Comparison of ENCODE assay signal across 8 cellular contexts in the genomic region with DNA sequence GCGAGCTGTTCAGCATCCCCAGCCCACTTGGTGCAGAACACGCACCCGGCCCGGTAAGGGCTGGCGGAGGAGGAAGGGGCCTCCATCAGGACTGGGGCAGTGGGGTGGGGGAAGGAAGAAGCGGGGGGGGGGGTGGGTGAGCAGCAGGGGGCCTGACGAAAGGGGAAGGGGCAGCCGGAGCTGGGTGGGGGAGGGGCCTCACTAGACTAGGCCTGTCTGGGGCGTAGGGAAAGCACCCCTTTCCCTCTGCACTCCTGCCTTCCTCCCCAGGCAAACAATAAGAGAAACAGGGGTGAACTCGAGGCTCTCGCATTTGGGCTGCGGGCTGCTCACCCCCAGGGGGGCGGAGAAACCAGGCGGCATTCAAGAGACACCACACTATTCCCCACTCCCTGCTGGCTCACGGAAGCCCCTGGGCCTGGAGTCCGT.
A peak's percentile ranks its signal among the peaks of the same experiment; 100 is the strongest.
DNase-seq lines count a peak whose midpoint lies in the region; ATAC-seq, FAIRE-seq and TF ChIP-seq lines count a peak whose summit lies in the region.

No MANE protein-coding gene starts in this region.

- H3K27ac Mint-ChIP-seq in Caco-2 (ENCODE audit: unreplicated experiment), result peak overlapping the region; percentile 55

- CTCF ChIA-PET in Caco-2 (lab: Charles Lee), result interaction anchor here (1.9 to 2.0 kb wide), 2 partner anchors 22 to 111 kb away, joined by 8 to 12 read pairs; no protein-coding TSS in a partner anchor

- H3K9me3 ChIP-seq in Caco-2 (no peaks in the 10 kb centered on the region), KOPT-K1 (ENCODE audit: insufficient read depth, low read length, poor library complexity, severe bottlenecking) (no peaks in the 10 kb centered on the region), muscle layer of duodenum (ENCODE audit: control insufficient read depth in 1 of 2, low read length in 2 of 2) (no peaks in the 10 kb centered on the region)

- no peak for ATAC-seq in HG03135 (IDR thresholded peaks at IDR 0.05; ENCODE audit: unreplicated experiment)
- ATAC-seq in GM21786 (IDR thresholded peaks at IDR 0.05; ENCODE audit: unreplicated experiment), result no peak

- peaks cover 17% of the 10 kb centered on the region for H3K4me1 Mint-ChIP-seq in Caco-2 (ENCODE audit: low read depth, unreplicated experiment)

- peak overlapping the region; percentile 83 for H3K4me3 Mint-ChIP-seq in Caco-2 (ENCODE audit: unreplicated experiment)

- peak overlapping the region; percentile 89 for H3K4me3 ChIP-seq in Caco-2 (ENCODE audit: low read depth, low read length)
- peak overlapping the region; percentile 44 for H3K4me3 ChIP-seq in bronchial epithelial cell (ENCODE audit: low read depth, low read length)
- peak overlapping the region; percentile 37 to 64 for H3K4me3 ChIP-seq in muscle layer of duodenum (ENCODE audit: low read depth in 1 of 2, low read length in 2 of 2)

- peaks cover 40% of the 10 kb centered on the region for H3K36me3 Mint-ChIP-seq in Caco-2 (ENCODE audit: insufficient read depth, unreplicated experiment)

- H3K27ac ChIP-seq in KOPT-K1 (ENCODE audit: low read depth, low read length, poor library complexity, severe bottlenecking) (peak overlapping the region; percentile 97), muscle layer of duodenum (ENCODE audit: low read length) (no peak overlapping the region)

- peaks cover 1% of the 10 kb centered on the region for H3K36me3 ChIP-seq in Caco-2 (ENCODE audit: control insufficient read depth, insufficient read depth, low read length)
- peaks cover 61% of the 10 kb centered on the region for H3K36me3 ChIP-seq in KOPT-K1 (ENCODE audit: insufficient read depth, low read length)
- H3K36me3 ChIP-seq in bronchial epithelial cell (ENCODE audit: control insufficient read depth, insufficient read depth, low read length), result peaks cover 11% of the 10 kb centered on the region
- peaks cover 29% of the 10 kb centered on the region in 2 donors for H3K36me3 ChIP-seq in muscle layer of duodenum (ENCODE audit: control insufficient read depth in 1 of 2, insufficient read depth in 2 of 2, low read length in 2 of 2)

- POLR2A ChIA-PET in Caco-2 (lab: Charles Lee), result interaction anchor here (0.6 kb wide), 1 partner anchor 13 kb away, joined by 12 read pairs; no protein-coding TSS in a partner anchor

- H3K27me3 ChIP-seq in Caco-2 (replicated peaks; ENCODE audit: control insufficient read depth, insufficient read depth, low read length), result no peaks in the 10 kb centered on the region; the same call in 1 of the 2 replicates
- no peaks in the 10 kb centered on the region for H3K27me3 ChIP-seq in bronchial epithelial cell (ENCODE audit: control insufficient read depth, insufficient read depth, low read length)
- H3K27me3 ChIP-seq in muscle layer of duodenum (ENCODE audit: low read depth, low read length), result no peaks in the 10 kb centered on the region

- TF ChIP-seq CTCF in Caco-2 (IDR thresholded peaks at IDR 0.05; ENCODE audit: insufficient read depth in 1 of 2, low read depth in 1 of 2, low read length in 1 of 2, severe bottlenecking in 1 of 2, unreplicated experiment in 1 of 2) (no peak), bronchial epithelial cell (IDR thresholded peaks at IDR 0.05; ENCODE audit: insufficient read depth, low read length, severe bottlenecking) (no peak)

- H3K4me1 ChIP-seq in Caco-2 (peaks cover 18% of the 10 kb centered on the region), muscle layer of duodenum (ENCODE audit: control insufficient read depth in 1 of 2, insufficient read depth in 2 of 2, low read length in 2 of 2) (peaks cover 0 to 16% of the 10 kb centered on the region in 2 donors)

- DNase-seq in Caco-2 (no peak), bronchial epithelial cell (ENCODE audit: low read depth) (peak; percentile 6), mucosa of gallbladder (ENCODE audit: low spot score) (no peak), NCI-H2107 (lab: John Stamatoyannopoulos, UW) (no peak)

- H3K9me3 Mint-ChIP-seq in Caco-2 (ENCODE audit: unreplicated experiment), result no peaks in the 10 kb centered on the region

- intact Hi-C loops in Caco-2 (cut with micrococcal nuclease; ENCODE audit: unreplicated experiment), result no loop called here

- peaks cover 7% of the 10 kb centered on the region for H3K27me3 Mint-ChIP-seq in Caco-2 (ENCODE audit: insufficient read depth, unreplicated experiment)

- FAIRE-seq in bronchial epithelial cell (lab: Jason Lieb, UNC), result no peak

- BruUV-seq in Caco-2 (replicated peaks; lab: Mats Ljungman, UMichigan), result no TSS peak
